ENCODE assay signal across 4 cellular contexts in genomic region chr22:20356906-20357305, GRCh38. TPM values are rescaled to one million over a fixed set of nuclear protein-coding genes. Genes with fewer than 3 reads are reported as not detected.
DNase-seq lines count a peak whose midpoint lies in the region; TF ChIP-seq lines count a peak whose summit lies in the region.
"Not testable (repeated sequence)": the region's sequence is repeated elsewhere in the genome, so short reads cannot be mapped to it uniquely, and the experiment has no call there.

No MANE protein-coding gene starts in this region.

- not testable (repeated sequence) for H3K4me1 Mint-ChIP-seq in H9; activated T-cell treated with anti-CD3 and anti-CD28 coated beads, Interleukin-2, amount 50 U/mL, for 24 hours (ENCODE audit: low read depth)

- H3K56ac ChIP-seq in H9 (ENCODE audit: insufficient read length, low read depth, low read length), result not testable (repeated sequence)

- not testable (repeated sequence) for TF ChIP-seq CTCF in H9 (conservative IDR thresholded peaks at IDR 0.05)

- H2AK5ac ChIP-seq in H9 (ENCODE audit: insufficient read length, low read length), result not testable (repeated sequence)

- H3K4ac ChIP-seq in H9 (ENCODE audit: low read depth, low read length), result not testable (repeated sequence)

- H3K79me2 ChIP-seq in H9 (ENCODE audit: insufficient read depth, low read length), result not testable (repeated sequence)

- not testable (repeated sequence) for H3K27ac Mint-ChIP-seq in H9; activated T-cell treated with anti-CD3 and anti-CD28 coated beads, Interleukin-2, amount 50 U/mL, for 24 hours

- H3K9me3 ChIP-seq in H9 (ENCODE audit: control insufficient read depth, low read depth, low read length), result not testable (repeated sequence)

- H3K27ac ChIP-seq in H9 (ENCODE audit: insufficient read length, low read depth, low read length), result not testable (repeated sequence)

- H3K79me1 ChIP-seq in H9 (ENCODE audit: insufficient read depth, low read depth, low read length, poor library complexity, severe bottlenecking), result not testable (repeated sequence)

- H3K9ac ChIP-seq in H9 (ENCODE audit: extremely low read depth, insufficient read length, low read length), result not testable (repeated sequence)

- H3K9me3 Mint-ChIP-seq in H9; activated T-cell treated with anti-CD3 and anti-CD28 coated beads, Interleukin-2, amount 50 U/mL, for 24 hours: not testable (repeated sequence)

- H2BK12ac ChIP-seq in H9 (ENCODE audit: insufficient read length, low read depth, low read length), result not testable (repeated sequence)

- DNase-seq in H9 (peak; percentile 4), mesenteric fat pad (ENCODE audit: low spot score) (peak; percentile 6), ureter (ENCODE audit: low spot score) (peak; percentile 7)
- DNase-seq in activated T-cell treated with anti-CD3 and anti-CD28 coated beads, Interleukin-2, amount 50 U/mL, for 24 hours, result peak; percentile 1

- H2AFZ ChIP-seq in H9 (ENCODE audit: low read length), result not testable (repeated sequence)

- not testable (repeated sequence) for H3K23ac ChIP-seq in H9 (ENCODE audit: insufficient read length, low read depth, low read length)

- not testable (repeated sequence) for H3K27me3 ChIP-seq in H9 (ENCODE audit: insufficient read depth, low read length)

- not testable (repeated sequence) for H3K18ac ChIP-seq in H9 (ENCODE audit: insufficient read length, low read depth, low read length)

- H3K4me1 ChIP-seq in H9 (ENCODE audit: insufficient read depth, low read length), result not testable (repeated sequence)

- H2BK20ac ChIP-seq in H9 (ENCODE audit: low read depth, low read length, poor library complexity, severe bottlenecking), result not testable (repeated sequence)

- not testable (repeated sequence) for H3K4me3 Mint-ChIP-seq in H9; activated T-cell treated with anti-CD3 and anti-CD28 coated beads, Interleukin-2, amount 50 U/mL, for 24 hours

- not testable (repeated sequence) for H4K5ac ChIP-seq in H9 (ENCODE audit: insufficient read length, low read depth, low read length)

- H3K23me2 ChIP-seq in H9 (ENCODE audit: insufficient read length, low read depth, low read length, poor library complexity, severe bottlenecking), result not testable (repeated sequence)

- WGBS in H9 (ENCODE audit: extremely low coverage, insufficient read length, low lambda C conversion rate), result no CpG with 5 or more reads among the region's 66 CpGs

- H3K27me3 Mint-ChIP-seq in H9 (ENCODE audit: low read depth); activated T-cell treated with anti-CD3 and anti-CD28 coated beads, Interleukin-2, amount 50 U/mL, for 24 hours: not testable (repeated sequence)

- H3K14ac ChIP-seq in H9 (ENCODE audit: insufficient read depth, low read length), result not testable (repeated sequence)

- H2BK15ac ChIP-seq in H9 (ENCODE audit: low read depth, low read length), result not testable (repeated sequence)

- not testable (repeated sequence) for H4K20me1 ChIP-seq in H9 (ENCODE audit: control insufficient read depth, insufficient read depth, insufficient read length)

- H4K91ac ChIP-seq in H9 (ENCODE audit: insufficient read length, low read depth, low read length), result not testable (repeated sequence)

- H4K8ac ChIP-seq in H9 (replicated peaks; ENCODE audit: insufficient read length, low read depth, low read length), result not testable (repeated sequence)

- H3T11ph ChIP-seq in H9 (ENCODE audit: low read length), result not testable (repeated sequence)

- H2BK5ac ChIP-seq in H9 (ENCODE audit: insufficient read length, low read length), result not testable (repeated sequence)

- not testable (repeated sequence) for H2BK120ac ChIP-seq in H9 (ENCODE audit: low read depth, low read length, poor library complexity, severe bottlenecking)

- not testable (repeated sequence) for H3K4me2 ChIP-seq in H9 (ENCODE audit: insufficient read depth, insufficient read length, low read length)

- H3K36me3 Mint-ChIP-seq in H9 (ENCODE audit: insufficient read depth in 1 of 3, low read depth in 3 of 3); activated T-cell treated with anti-CD3 and anti-CD28 coated beads, Interleukin-2, amount 50 U/mL, for 24 hours (ENCODE audit: low read depth): not testable (repeated sequence)

RNA-seq across cellular contexts. Expression of gene ZNF74, which starts 37.0 kb away (rescaled TPM):
- total RNA-seq in H9 (2021) (29.8 and 34.3 TPM in 2 replicates), mesenteric fat pad (5.2 TPM), ureter (9.0 TPM)

RNA-seq across cellular contexts. Expression of gene DGCR6L, which starts 37.0 kb away (rescaled TPM):
- 38.6 and 40.4 TPM in 2 replicates for total RNA-seq in H9 (2021)
- total RNA-seq in mesenteric fat pad, result 25.7 TPM
- total RNA-seq in ureter, result 31.4 TPM
